Comparison of ENCODE assay signal across 8 cellular contexts in the genomic region with DNA sequence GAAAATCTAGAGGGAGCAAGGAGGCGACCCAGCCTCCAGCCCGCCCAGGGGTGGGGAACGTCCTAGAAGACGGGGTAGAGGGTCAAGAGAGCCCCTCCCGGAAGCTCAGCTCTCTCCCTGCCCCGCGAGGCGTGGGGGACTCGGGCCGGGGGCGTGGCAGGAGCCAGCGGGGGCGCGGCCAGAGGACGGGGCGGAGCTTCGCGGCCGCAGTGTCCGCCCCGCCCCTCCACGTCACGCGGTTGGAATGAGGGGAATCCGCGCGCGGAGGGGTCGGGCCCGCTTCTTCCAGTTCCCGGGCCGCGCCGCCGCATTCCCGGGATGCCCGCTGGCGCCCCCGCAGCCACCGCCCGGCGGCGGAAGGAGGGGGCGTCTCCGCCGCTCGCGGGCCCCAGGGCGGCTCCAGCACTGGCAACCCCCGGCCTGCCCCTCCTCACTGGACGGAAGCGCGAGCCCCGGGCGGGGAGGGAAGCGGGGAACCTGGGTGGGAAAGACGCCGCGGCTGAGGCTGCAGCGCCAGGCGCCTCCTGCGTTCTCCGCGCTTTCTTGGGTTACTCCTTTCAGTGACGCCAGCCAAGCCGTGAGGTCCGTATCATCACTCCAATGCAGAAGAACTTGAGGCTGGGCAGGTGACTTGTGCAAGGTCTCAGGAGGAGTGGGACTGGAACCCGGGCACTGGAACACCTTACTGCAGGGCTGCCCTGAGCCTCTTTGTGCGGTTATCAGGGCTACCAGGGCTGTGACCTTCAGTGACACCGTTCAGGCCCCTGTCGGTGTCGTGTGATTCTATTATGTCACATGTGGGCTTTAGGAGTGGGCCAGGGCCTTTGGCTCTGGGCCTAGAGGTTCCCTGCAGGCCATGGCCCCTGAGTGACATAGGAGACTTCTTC. TPM values are rescaled to one million over a fixed set of nuclear protein-coding genes. Genes with fewer than 3 reads are reported as not detected.
DNase-seq lines count a peak whose midpoint lies in the region; ATAC-seq and TF ChIP-seq lines count a peak whose summit lies in the region.

No MANE protein-coding gene starts in this region.

- no peaks in the 10 kb centered on the region for H3K27me3 ChIP-seq in right cardiac atrium (ENCODE audit: control insufficient read depth, insufficient read depth)

- H3K4me1 ChIP-seq in right cardiac atrium (ENCODE audit: control insufficient read depth, insufficient read depth, low read length) (peaks cover 19% of the 10 kb centered on the region), urinary bladder (ENCODE audit: insufficient read depth) (no peaks in the 10 kb centered on the region)

- H3K27me3 Mint-ChIP-seq in T-helper 17 cell, result no peaks in the 10 kb centered on the region
- H3K27me3 Mint-ChIP-seq in progenitor cell of endocrine pancreas, result peaks cover 8% of the 10 kb centered on the region

- no peaks in the 10 kb centered on the region for H3K9me3 ChIP-seq in T-helper 17 cell (ENCODE audit: control insufficient read depth, low read length, poor library complexity, severe bottlenecking)
- H3K9me3 ChIP-seq in right cardiac atrium (ENCODE audit: control insufficient read depth, low read length), result no peaks in the 10 kb centered on the region

- H3K9me3 Mint-ChIP-seq in progenitor cell of endocrine pancreas (ENCODE audit: low read depth), result no peaks in the 10 kb centered on the region

- H3K27ac ChIP-seq in right cardiac atrium (ENCODE audit: low read length), result peak overlapping the region; percentile 94
- H3K27ac ChIP-seq in urinary bladder (ENCODE audit: low read depth), result peak overlapping the region; percentile 93

- H3K4me1 Mint-ChIP-seq in T-helper 17 cell (peaks cover 27% of the 10 kb centered on the region), progenitor cell of endocrine pancreas (ENCODE audit: low read depth) (peaks cover 17% of the 10 kb centered on the region)

- in situ Hi-C loops in GM13977 (cut with MboI; ENCODE audit: low pct_unique_long_range_greater_than_20kb, low sequenced_read_pairs, unreplicated experiment) (no loop called here), astrocyte of the cerebellum (cut with HindIII; ENCODE audit: low sequenced_read_pairs) (no loop called here)

- peak; percentile 90 for DNase-seq in GM13977 (ENCODE audit: low spot score)
- peak; percentile 55 for DNase-seq in HT1080 (ENCODE audit: low read depth)
- DNase-seq in T-helper 17 cell, result peak; percentile 64 to 83 (median 78)
- peak; percentile 48 for DNase-seq in astrocyte of the cerebellum (ENCODE audit: low read depth)
- peak; percentile 91 to 97 (median 97) for DNase-seq in right cardiac atrium
- peak; percentile 84 for DNase-seq in progenitor cell of endocrine pancreas (ENCODE audit: low spot score, unreplicated experiment)
- DNase-seq in NCI-H345 treated with DMSO at 0.1 percent for 48 hours (lab: John Stamatoyannopoulos, UW; ENCODE audit: unreplicated experiment), result no peak

- peaks cover 2% of the 10 kb centered on the region for H3K36me3 ChIP-seq in urinary bladder (ENCODE audit: insufficient read depth)

- 1% methylated on average over 72 of the region's 72 CpGs for WGBS in right cardiac atrium
- WGBS in urinary bladder, result 2% methylated on average over 72 of the region's 72 CpGs

- H3K4me3 ChIP-seq in astrocyte of the cerebellum (ENCODE audit: low read depth, low read length), result peak overlapping the region; percentile 43
- peak overlapping the region; percentile 52 for H3K4me3 ChIP-seq in right cardiac atrium (ENCODE audit: low read length)
- peak overlapping the region; percentile 46 for H3K4me3 ChIP-seq in urinary bladder (ENCODE audit: low read depth, low read length)

- H3K27ac Mint-ChIP-seq in T-helper 17 cell (peak overlapping the region; percentile 84), progenitor cell of endocrine pancreas (peak overlapping the region; percentile 93)

- no peaks in the 10 kb centered on the region for H3K36me3 Mint-ChIP-seq in T-helper 17 cell (ENCODE audit: low read depth)
- peaks cover 2% of the 10 kb centered on the region for H3K36me3 Mint-ChIP-seq in progenitor cell of endocrine pancreas (ENCODE audit: insufficient read depth)

- H3K4me3 Mint-ChIP-seq in T-helper 17 cell (peak overlapping the region; percentile 90), progenitor cell of endocrine pancreas (ENCODE audit: low read depth) (peak overlapping the region; percentile 73)

- ATAC-seq in T-helper 17 cell, result peak; percentile 40
- ATAC-seq in right cardiac atrium, result peak; percentile 68 to 74

- TF ChIP-seq CTCF in GM13977 (IDR thresholded peaks at IDR 0.05; ENCODE audit: extremely low read depth, insufficient read depth, missing control alignments), result no peak
- TF ChIP-seq CTCF in astrocyte of the cerebellum (IDR thresholded peaks at IDR 0.05; ENCODE audit: low read depth, low read length, missing control alignments), result no peak
- no peak for TF ChIP-seq CTCF in progenitor cell of endocrine pancreas (IDR thresholded peaks at IDR 0.05; ENCODE audit: unreplicated experiment)

- intact Hi-C loops in right cardiac atrium (cut with DNase I), result no loop called here

RNA-seq across cellular contexts. Expression of a gene that starts 4.3 kb away (rescaled TPM):
- total RNA-seq in HT1080 (2014; rRNA removed; shearing (Covaris generic)), result 50.6 and 61.0 TPM in 2 replicates
- polyA plus RNA-seq in HT1080 (2015; cell fraction: cytosol; rRNA removed), result 64.0 and 68.4 TPM in 2 replicates
- polyA plus RNA-seq in HT1080 (2015; cell fraction: nucleus; rRNA removed), result 97.1 and 98.5 TPM in 2 replicates
- total RNA-seq in T-helper 17 cell (10 to 100 TPM; 29.5 to 43.1 TPM), right cardiac atrium (100 to 1,000 TPM; 149 to 185 (median 180) TPM), progenitor cell of endocrine pancreas (64.4 and 84.0 TPM in 2 replicates), urinary bladder (76.8 TPM)
- polyA plus RNA-seq in right cardiac atrium (78.9 TPM), urinary bladder (125 TPM)

RNA-seq across cellular contexts. Expression of a gene that starts 28.2 kb away (rescaled TPM):
- total RNA-seq in HT1080 (2014; rRNA removed; shearing (Covaris generic)), result 35.3 and 46.9 TPM in 2 replicates
- 27.7 and 30.3 TPM in 2 replicates for polyA plus RNA-seq in HT1080 (2015; cell fraction: cytosol; rRNA removed)
- 29.7 and 30.8 TPM in 2 replicates for polyA plus RNA-seq in HT1080 (2015; cell fraction: nucleus; rRNA removed)
- total RNA-seq in T-helper 17 cell, result 100 to 1,000 TPM; 172 to 189 TPM
- total RNA-seq in right cardiac atrium, result 10 to 100 TPM; 28.7 to 34.7 (median 32.4) TPM
- polyA plus RNA-seq in right cardiac atrium, result 21.4 TPM
- total RNA-seq in progenitor cell of endocrine pancreas, result 27.1 and 29.8 TPM in 2 replicates
- total RNA-seq in urinary bladder, result 29.7 TPM
- polyA plus RNA-seq in urinary bladder, result 37.2 TPM

RNA-seq across cellular contexts. Expression of a gene that starts 32.1 kb away (rescaled TPM):
- total RNA-seq in HT1080 (2014; rRNA removed; shearing (Covaris generic)), result 82.8 and 88.5 TPM in 2 replicates
- 77.2 and 86.3 TPM in 2 replicates for polyA plus RNA-seq in HT1080 (2015; cell fraction: cytosol; rRNA removed)
- polyA plus RNA-seq in HT1080 (2015; cell fraction: nucleus; rRNA removed), result 30.8 and 31.9 TPM in 2 replicates
- total RNA-seq in T-helper 17 cell, result 10 to 100 TPM; 14.8 to 17.4 TPM
- total RNA-seq in right cardiac atrium, result 10 to 100 TPM; 33.9 to 44.8 (median 38.9) TPM
- 21.3 TPM for polyA plus RNA-seq in right cardiac atrium
- 41.6 and 44.8 TPM in 2 replicates for total RNA-seq in progenitor cell of endocrine pancreas
- total RNA-seq in urinary bladder, result 91.2 TPM
- 43.3 TPM for polyA plus RNA-seq in urinary bladder
